In genomic region chr2:198975779-198976178, GRCh38 we compare ENCODE assay signal across 31 cellular contexts.
"Had no signal": no experiment of that assay in that cellular context is flagged by ENCODE, and none has a peak within 500 bp of the region (broad histone marks: within the 10 kb centered on the region; RNA-seq: fewer than 3 reads in every experiment).

No MANE protein-coding gene starts in this region.

- H3K36me3 ChIP-seq: adrenal gland, ascending aorta, brain microvascular endothelial cell, breast epithelium, cardiac muscle cell had no signal

- H3K27me3 ChIP-seq: adrenal gland, ascending aorta, body of pancreas, brain microvascular endothelial cell, breast epithelium, cardiac muscle cell had no signal

- H3K27ac ChIP-seq: adrenal gland, ascending aorta, body of pancreas, brain microvascular endothelial cell, breast epithelium, cardiac muscle cell had no signal

- ATAC-seq: activated naive CD4-positive, alpha-beta T cell treated with anti-CD3 and anti-CD28 coated beads, Interleukin-2, amount 50 U/mL, for 72 hours; activated naive CD8-positive, alpha-beta T cell treated with anti-CD3 and anti-CD28 coated beads, Interleukin-2, amount 50 U/mL, for 24 hours; activated T-cell treated with anti-CD3 and anti-CD28 coated beads, Interleukin-2, amount 50 U/mL, for 4 hours; activated T-cell treated with anti-CD3 and anti-CD28 coated beads, Interleukin-2, amount 50 U/mL, for 72 hours; activated T-helper 17 cell treated with anti-CD3 and anti-CD28 coated beads, Interleukin-2, amount 50 U/mL, for 72 hours; body of pancreas had no signal

- H3K4me1 ChIP-seq: adrenal gland, ascending aorta, body of pancreas, breast epithelium had no signal

- H3K9me3 ChIP-seq: adrenal gland had no signal

- DNase-seq: activated effector memory CD4-positive, alpha-beta T cell treated with anti-CD3 and anti-CD28 coated beads, Interleukin-2, amount 50 U/mL, for 16 hours; activated effector memory CD4-positive, alpha-beta T cell treated with Interleukin-2 at 50 U/mL for 16 hours; activated gamma-delta T cell; activated gamma-delta T cell treated with Interleukin-2 at 50 U/mL for 16 hours; activated naive CD4-positive, alpha-beta T cell; activated naive CD4-positive, alpha-beta T cell treated with anti-CD3 and anti-CD28 coated beads for 36 hours; activated naive CD4-positive, alpha-beta T cell treated with anti-CD3 and anti-CD28 coated beads, Interleukin-2, amount 10 ng/mL, durations not matched to agents 7 days and 5 days; activated naive CD4-positive, alpha-beta T cell treated with anti-CD3 and anti-CD28 coated beads, Interleukin-2, amount 50 U/mL, for 16 hours; activated naive CD4-positive, alpha-beta T cell treated with Interleukin-2 at 50 U/mL for 16 hours; activated naive CD8-positive, alpha-beta T cell treated with anti-CD3 and anti-CD28 coated beads for 36 hours; activated naive CD8-positive, alpha-beta T cell treated with anti-CD3 and anti-CD28 coated beads, Interleukin-2, amount 10 ng/mL, durations not matched to agents 7 days and 5 days; activated naive CD8-positive, alpha-beta T cell treated with anti-CD3 and anti-CD28 coated beads, Interleukin-2, amount 50 U/mL, for 24 hours; activated T-cell treated with anti-CD3 and anti-CD28 coated beads, Interleukin-2, amount 50 U/mL, for 24 hours; activated T-cell treated with anti-CD3 and anti-CD28 coated beads, Interleukin-2, amount 50 U/mL, for 4 hours; activated T-cell treated with anti-CD3 and anti-CD28 coated beads, Interleukin-2, amount 50 U/mL, for 48 hours; activated T-cell treated with anti-CD3 and anti-CD28 coated beads, Interleukin-2, amount 50 U/mL, for 72 hours; adrenal gland; amniotic stem cell; amygdala; anterior cingulate cortex; aorta; body of pancreas; brain microvascular endothelial cell; caudate nucleus; central memory CD4-positive, alpha-beta T cell; cerebellar nuclear complex had no signal

- H3K4me3 ChIP-seq: adrenal gland, ascending aorta, body of pancreas, breast epithelium, cardiac muscle cell had no signal
